In the genomic region with DNA sequence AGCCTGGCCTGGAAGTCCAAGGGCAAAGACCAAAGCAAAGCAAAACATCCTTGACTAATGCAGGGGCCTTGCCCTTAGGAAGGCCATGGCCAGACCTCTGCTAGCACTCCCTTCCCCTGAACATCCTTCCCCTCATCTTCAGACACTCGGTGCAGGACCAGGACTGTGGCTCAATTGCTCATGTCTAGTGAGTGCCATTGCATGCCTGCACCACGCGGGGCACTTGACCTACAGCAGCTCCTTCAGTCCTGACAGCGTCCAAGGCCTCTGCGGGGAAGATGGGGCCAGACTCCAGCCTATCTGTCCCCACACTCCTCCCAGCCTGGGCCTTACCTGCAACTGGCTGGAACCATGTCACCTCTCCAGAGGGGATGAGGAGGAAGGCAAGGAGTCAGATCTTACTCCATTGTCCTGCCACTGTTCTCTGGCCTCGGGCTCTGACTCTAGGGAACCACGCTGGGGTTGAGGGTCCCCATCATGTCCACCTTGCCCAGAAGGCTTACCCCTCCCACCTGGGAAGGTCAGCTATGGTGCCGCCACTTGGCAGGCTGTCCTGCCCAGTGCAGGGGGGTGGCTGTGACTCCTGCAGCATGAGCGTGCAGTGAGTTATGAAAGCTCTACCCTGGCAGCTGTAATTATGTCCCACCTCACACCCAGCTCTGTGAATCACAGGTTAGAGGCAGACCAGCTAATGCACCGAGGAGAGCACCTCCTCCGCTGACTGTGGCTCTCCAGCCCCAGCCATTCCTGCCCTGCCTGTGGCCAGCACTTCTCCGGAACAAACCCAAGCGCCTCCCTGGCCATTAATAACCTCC, we compare ENCODE assay signal across 13 cellular contexts. TPM values are rescaled to one million over a fixed set of nuclear protein-coding genes. Genes with fewer than 3 reads are reported as not detected.
DNase-seq lines count a peak whose midpoint lies in the region; ATAC-seq, FAIRE-seq and TF ChIP-seq lines count a peak whose summit lies in the region.
"Had no signal": no experiment of that assay in that cellular context is flagged by ENCODE, and none has a peak within 500 bp of the region (broad histone marks: within the 10 kb centered on the region; RNA-seq: fewer than 3 reads in every experiment).

No MANE protein-coding gene starts in this region.

- H4K20me1 ChIP-seq in GM12878 (ENCODE audit: control insufficient read depth, insufficient read depth), result no peaks in the 10 kb centered on the region

- H3K9me3 ChIP-seq in GM12878 (replicated peaks; ENCODE audit: control insufficient read depth, insufficient read depth, low read length) (no peaks in the 10 kb centered on the region), left lung (no peaks in the 10 kb centered on the region)

- H3K9me3 Mint-ChIP-seq in mesothelial cell of epicardium, result no peaks in the 10 kb centered on the region
- H3K9me3 Mint-ChIP-seq: dendritic cell treated with granulocyte-macrophage colony-stimulating factor and Interleukin-4, amounts not matched to agents 40 ng/mL and 50 ng/mL, for 4 days had no signal

- H3K4me2 ChIP-seq in GM12878 (ENCODE audit: control insufficient read depth, insufficient read depth), result no peak overlapping the region

- TF ChIP-seq CTCF in GM12878 (IDR thresholded peaks at IDR 0.05 in 2 of 3, conservative IDR thresholded peaks at IDR 0.05 in 1 of 3; ENCODE audit: control insufficient read depth in 2 of 3, extremely low read depth in 1 of 3, insufficient read depth in 1 of 3, low read depth in 3 of 3, low read length in 3 of 3) (peak in 1 of 3 experiments; percentile 27; a peak in 1 of 6 replicates), left lung (IDR thresholded peaks at IDR 0.05) (no peak), mesothelial cell of epicardium (IDR thresholded peaks at IDR 0.05; ENCODE audit: unreplicated experiment) (no peak), GM10266 (IDR thresholded peaks at IDR 0.05; ENCODE audit: control insufficient read depth, insufficient read depth, low read depth, missing control alignments) (no peak)

- no peak overlapping the region for H3K27ac Mint-ChIP-seq in mesothelial cell of epicardium
- H3K27ac Mint-ChIP-seq: dendritic cell treated with granulocyte-macrophage colony-stimulating factor and Interleukin-4, amounts not matched to agents 40 ng/mL and 50 ng/mL, for 4 days had no signal

- WGBS in GM12878 (ENCODE audit: insufficient coverage, insufficient replicate concordance, low lambda C conversion rate, missing lambda C conversion rate), result 21% methylated on average over 13 of the region's 13 CpGs

- intact Hi-C loops in GM12878 (cut with micrococcal nuclease; ENCODE audit: unreplicated experiment), result no loop called here
- intact Hi-C loops in left lung (cut with DNase I), result no loop called here

- SMC1A ChIA-PET in GM12878 (lab: Charles Lee; ENCODE audit: uncharacterized antibody, unreplicated experiment), result no interaction called here

- peaks cover 81% of the 10 kb centered on the region for H3K27me3 Mint-ChIP-seq in mesothelial cell of epicardium (ENCODE audit: low read depth)

- no peak for FAIRE-seq in GM12878 (lab: Jason Lieb, UNC)
- FAIRE-seq in frontal cortex (lab: Jason Lieb, UNC), result no peak
- no peak for FAIRE-seq in GM19239 (lab: Jason Lieb, UNC)

- no TSS peak for BruUV-seq in GM12878 (replicated peaks; lab: Mats Ljungman, UMichigan)

- H3K27ac ChIP-seq in GM12878 (ENCODE audit: control insufficient read depth, insufficient read depth) (no peak overlapping the region), left lung (no peak overlapping the region)

- CTCF ChIA-PET in GM12878 (lab: Yijun Ruan, JAX), result interaction anchor here (1.4 kb wide), 1 partner anchor 28 kb away, joined by 4 read pairs; no protein-coding TSS in a partner anchor

- no peaks in the 10 kb centered on the region for H3K4me1 Mint-ChIP-seq in mesothelial cell of epicardium

- peak; percentile 82 for ATAC-seq in GM12878
- ATAC-seq in left lung, result peak; percentile 30

- no peaks in the 10 kb centered on the region; a peak in 3 of 4 replicates for H3K27me3 ChIP-seq in GM12878 (replicated peaks in 1 of 2; ENCODE audit: control insufficient read depth in 2 of 2, insufficient read depth in 2 of 2, low read length in 1 of 2)
- peaks cover 0 to 8% of the 10 kb centered on the region in 2 donors for H3K27me3 ChIP-seq in left lung

- POLR2A ChIA-PET in GM12878 (lab: Charles Lee), result no interaction called here

- no peak overlapping the region for H3K9ac ChIP-seq in GM12878 (ENCODE audit: control insufficient read depth, insufficient read depth, low read length)

- no peak for TF ChIP-seq RAD21 in GM12878 (IDR thresholded peaks at IDR 0.05; ENCODE audit: insufficient read depth, low read depth, low read length)

- DNase-seq in COLO668 (lab: John Stamatoyannopoulos, UW; ENCODE audit: unreplicated experiment) (peak; percentile 0), HT-29 (ENCODE audit: low spot score) (peak; percentile 4), GM12878 (ENCODE audit: low read depth, low spot score) (no peak), left lung (no peak), frontal cortex (ENCODE audit: low spot score in 2 of 2) (no peak), GM19239 (ENCODE audit: insufficient read length, low spot score) (no peak), mesothelial cell of epicardium (ENCODE audit: low spot score in 2 of 2, unreplicated experiment in 2 of 2) (no peak), GM10266 (ENCODE audit: extremely low spot score) (no peak)
- DNase-seq: DMS79, T1000 had no signal

- H3K79me2 ChIP-seq in GM12878 (ENCODE audit: control insufficient read depth, insufficient read depth, low read length), result no peaks in the 10 kb centered on the region

- TF ChIP-seq EP300 in GM12878 (IDR thresholded peaks at IDR 0.05; ENCODE audit: borderline replicate concordance in 1 of 2, control insufficient read depth in 1 of 2, low read depth in 2 of 2, low read length in 2 of 2), result no peak

- H3K36me3 ChIP-seq in GM12878 (ENCODE audit: control insufficient read depth in 2 of 2, insufficient read depth in 2 of 2, low read length in 1 of 2), result no peaks in the 10 kb centered on the region
- H3K36me3 ChIP-seq in left lung, result no peaks in the 10 kb centered on the region

- H3K36me3 Mint-ChIP-seq in mesothelial cell of epicardium, result no peaks in the 10 kb centered on the region

- RAD21 ChIA-PET in GM12878 (lab: Charles Lee; ENCODE audit: unreplicated experiment), result no interaction called here

- H3K4me1 ChIP-seq in GM12878 (ENCODE audit: control insufficient read depth, insufficient read depth, low read length), result no peaks in the 10 kb centered on the region
- H3K4me1 ChIP-seq in left lung, result no peaks in the 10 kb centered on the region

- in situ Hi-C loops in GM12878 (cut with MboI), result no loop called here

- H3K4me3 ChIP-seq in GM12878, result no peak overlapping the region
- H3K4me3 ChIP-seq in left lung, result no peak overlapping the region

- TF ChIP-seq POLR2A in GM12878 (IDR thresholded peaks at IDR 0.05; ENCODE audit: low read depth, low read length), result no peak

- no peak overlapping the region for H2AFZ ChIP-seq in GM12878 (ENCODE audit: control insufficient read depth, low read depth, low read length)

- no peak overlapping the region for H3K4me3 Mint-ChIP-seq in mesothelial cell of epicardium
- H3K4me3 Mint-ChIP-seq: dendritic cell treated with granulocyte-macrophage colony-stimulating factor and Interleukin-4, amounts not matched to agents 40 ng/mL and 50 ng/mL, for 4 days had no signal

TF ChIP-seq in GM12878, 131 proteins besides CTCF, POLR2A, EP300 and RAD21:
- TF ChIP-seq SRF (IDR thresholded peaks at IDR 0.05; ENCODE audit: low read depth in 2 of 2, low read length in 2 of 2), result 0 out of 4 replicates have a peak, but pooled peaks have one; percentile 20 to 55
- no peak for TF ChIP-seq YY1 (IDR thresholded peaks at IDR 0.05; ENCODE audit: low read depth, low read length)
- no peak for TF ChIP-seq SMAD5 (IDR thresholded peaks at IDR 0.05; ENCODE audit: low read depth)
- TF ChIP-seq, protein P1, sequence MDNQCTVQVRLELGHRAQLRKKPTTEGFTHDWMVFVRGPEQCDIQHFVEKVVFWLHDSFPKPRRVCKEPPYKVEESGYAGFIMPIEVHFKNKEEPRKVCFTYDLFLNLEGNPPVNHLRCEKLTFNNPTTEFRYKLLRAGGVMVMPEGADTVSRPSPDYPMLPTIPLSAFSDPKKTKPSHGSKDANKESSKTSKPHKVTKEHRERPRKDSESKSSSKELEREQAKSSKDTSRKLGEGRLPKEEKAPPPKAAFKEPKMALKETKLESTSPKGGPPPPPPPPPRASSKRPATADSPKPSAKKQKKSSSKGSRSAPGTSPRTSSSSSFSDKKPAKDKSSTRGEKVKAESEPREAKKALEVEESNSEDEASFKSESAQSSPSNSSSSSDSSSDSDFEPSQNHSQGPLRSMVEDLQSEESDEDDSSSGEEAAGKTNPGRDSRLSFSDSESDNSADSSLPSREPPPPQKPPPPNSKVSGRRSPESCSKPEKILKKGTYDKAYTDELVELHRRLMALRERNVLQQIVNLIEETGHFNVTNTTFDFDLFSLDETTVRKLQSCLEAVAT (IDR thresholded peaks at IDR 0.05), result 0 out of 2 replicates have a peak, but pooled peaks have one; percentile 43

RNA-seq across cellular contexts. Expression of a gene that starts 16.1 kb away (rescaled TPM):
- not detected in 2 replicates for total RNA-seq in HT-29 (2014; rRNA removed; shearing (Covaris generic))
- not detected in 2 replicates for total RNA-seq in GM12878 (2013; cell fraction: nucleolus; rRNA removed)
- not detected in 2 replicates for total RNA-seq in GM12878 (2014; rRNA removed)
- total RNA-seq in GM12878 (2014; rRNA removed; fragmentation: Illumina TruSeq; extraction: Trizol), result not detected in 2 replicates
- total RNA-seq in GM12878 (2021), result not detected in 2 replicates
- not detected for polyA plus RNA-seq in GM12878 (2011; ENCODE audit: low read depth)
- polyA plus RNA-seq in GM12878 (2011; rRNA removed), result not detected in 2 replicates
- polyA plus RNA-seq in GM12878 (2011; cell fraction: cytosol; rRNA removed), result not detected in 2 replicates
- polyA plus RNA-seq in GM12878 (2011; cell fraction: nucleus; rRNA removed), result not detected in 2 replicates
- polyA plus RNA-seq in GM12878 (2012), result not detected in 2 replicates
- polyA plus RNA-seq in GM12878 (2014; fragmentation: Illumina TruSeq; extraction: Trizol), result not detected in 2 replicates
- polyA plus RNA-seq in GM12878 (2014; fragmentation: Nextera tagmentation; extraction: Ambion mirVana), result not detected
- not detected in 2 replicates for polyA plus RNA-seq in GM12878 (2014; rRNA removed)
- not detected for polyA plus RNA-seq in GM12878 (2016; fragmentation: Nextera tagmentation; extraction: Ambion mirVana)
- polyA minus RNA-seq in GM12878 (2011; rRNA and poly(A)+ RNA removed), result not detected in 2 replicates
- not detected in 2 replicates for polyA minus RNA-seq in GM12878 (2011; cell fraction: cytosol; rRNA and poly(A)+ RNA removed)
- polyA minus RNA-seq in GM12878 (2011; cell fraction: nucleus; rRNA and poly(A)+ RNA removed), result not detected in 2 replicates
- under 1 TPM in 1 of 2 donors, not detected in 1; 0.45 TPM for total RNA-seq in left lung
- not detected for total RNA-seq in frontal cortex
- not detected in 3 replicates for total RNA-seq in mesothelial cell of epicardium
- total RNA-seq: ureter had no signal
- polyA plus RNA-seq: neural cell had no signal

Comparison
In these comparisons a context has a peak if more than half of its experiments do, and no peak if none do; other contexts are left out.
1. DNase-seq: peak in COLO668 (single experiment) and HT-29 (single experiment); none in GM12878 (single experiment), left lung (0 of 2), frontal cortex (0 of 2), GM19239 (single experiment), mesothelial cell of epicardium (0 of 2) and GM10266 (single experiment).